In genomic region chr6:33082702-33083101, GRCh38 we compare ENCODE assay signal across 8 cellular contexts. TPM values are rescaled to one million over a fixed set of nuclear protein-coding genes. Genes with fewer than 3 reads are reported as not detected.
DNase-seq lines count a peak whose midpoint lies in the region; ATAC-seq and TF ChIP-seq lines count a peak whose summit lies in the region.

No MANE protein-coding gene starts in this region.

- POLR2A ChIA-PET in HCT116 (lab: Charles Lee), result no interaction called here

- H3K9ac ChIP-seq in BLaER1 treated with 17β-estradiol and CSF1 and Interleukin-3, amounts not matched to agents 10 nM and 100 nM, result no peak overlapping the region
- H3K9ac ChIP-seq in HCT116 (ENCODE audit: low read length), result no peak overlapping the region

- no peak overlapping the region for H2AFZ ChIP-seq in HCT116 (ENCODE audit: low read depth, low read length, poor library complexity, severe bottlenecking)

- TF ChIP-seq RAD21 in HCT116 (IDR thresholded peaks at IDR 0.05; ENCODE audit: low read depth), result peak; percentile 55

- peak; percentile 38 to 68 (median 65); a peak in 5 of 6 replicates for TF ChIP-seq CTCF in HCT116 (IDR thresholded peaks at IDR 0.05 in 2 of 3, conservative IDR thresholded peaks at IDR 0.05 in 1 of 3; ENCODE audit: borderline replicate concordance in 1 of 3, insufficient read depth in 1 of 3, low read depth in 2 of 3, low read length in 2 of 3)
- TF ChIP-seq CTCF in cardiac muscle cell (IDR thresholded peaks at IDR 0.05; ENCODE audit: low read depth, low read length), result peak; percentile 68

- peaks cover 46 to 69% (median 58%) of the 10 kb centered on the region in 10 experiments for H3K4me1 ChIP-seq in BLaER1 treated with 17β-estradiol and CSF1 and Interleukin-3, amounts not matched to agents 10 nM and 100 nM
- no peaks in the 10 kb centered on the region for H3K4me1 ChIP-seq in HCT116 (ENCODE audit: control insufficient read depth in 1 of 2, insufficient read depth in 2 of 2, low read length in 2 of 2)
- H3K4me1 ChIP-seq in cardiac muscle cell (ENCODE audit: low read depth), result no peaks in the 10 kb centered on the region

- ATAC-seq in HCT116 (peak; percentile 89), HG02885 (IDR thresholded peaks at IDR 0.05; ENCODE audit: poor library complexity, unreplicated experiment) (no peak)

- peak; percentile 24 for DNase-seq in HCT116 (ENCODE audit: low read depth, low spot score)
- DNase-seq in UCSD-AML1 (lab: John Stamatoyannopoulos, UW; ENCODE audit: unreplicated experiment), result peak; percentile 61
- peak; percentile 49 to 71 for DNase-seq in cardiac muscle cell (ENCODE audit: low read depth in 1 of 2, low spot score in 1 of 2)
- peak; percentile 31 for DNase-seq in stromal cell of bone marrow (ENCODE audit: low read depth)
- no peak for DNase-seq in NCI-H526 treated with DMSO at 0.1 percent for 48 hours (lab: John Stamatoyannopoulos, UW)
- DNase-seq in NCI-H345 (lab: John Stamatoyannopoulos, UW), result no peak

- no peak overlapping the region for H3K27ac ChIP-seq in BLaER1 treated with 17β-estradiol and CSF1 and Interleukin-3, amounts not matched to agents 10 nM and 100 nM
- H3K27ac ChIP-seq in HCT116 (ENCODE audit: low read depth, low read length) (no peak overlapping the region), cardiac muscle cell (no peak overlapping the region)

- H3K79me2 ChIP-seq in HCT116 (ENCODE audit: insufficient read depth, low read length), result no peaks in the 10 kb centered on the region

- H4K20me1 ChIP-seq in BLaER1 treated with 17β-estradiol and CSF1 and Interleukin-3, amounts not matched to agents 10 nM and 100 nM, result peaks cover 0 to 32% (median 0%) of the 10 kb centered on the region in 11 experiments; a peak in 7 of 22 replicates
- no peaks in the 10 kb centered on the region for H4K20me1 ChIP-seq in HCT116 (ENCODE audit: insufficient read depth)

- peak overlapping the region; percentile 73 to 95 (median 94); a peak in 10 of 22 replicates for H3K4me2 ChIP-seq in BLaER1 treated with 17β-estradiol and CSF1 and Interleukin-3, amounts not matched to agents 10 nM and 100 nM
- H3K4me2 ChIP-seq in HCT116 (ENCODE audit: low read length), result no peak overlapping the region

- no peak overlapping the region for H3K4me3 ChIP-seq in BLaER1 treated with 17β-estradiol and CSF1 and Interleukin-3, amounts not matched to agents 10 nM and 100 nM
- H3K4me3 ChIP-seq in HCT116 (replicated peaks in 1 of 2; ENCODE audit: low read depth in 1 of 2, low read length in 2 of 2) (no peak overlapping the region), cardiac muscle cell (no peak overlapping the region)

- no peaks in the 10 kb centered on the region for H3K9me2 ChIP-seq in HCT116 (ENCODE audit: insufficient read depth)

- BruUV-seq in HCT116 (replicated peaks; lab: Mats Ljungman, UMichigan), result no TSS peak

- CTCF ChIA-PET in HCT116 (lab: Charles Lee), result interaction anchor here (1.0 kb wide), 1 partner anchor 69 kb away, joined by 4 read pairs; no protein-coding TSS in a partner anchor

- H3K36me3 ChIP-seq in BLaER1 treated with 17β-estradiol and CSF1 and Interleukin-3, amounts not matched to agents 10 nM and 100 nM, result peaks cover 43 to 57% (median 47%) of the 10 kb centered on the region in 11 experiments
- H3K36me3 ChIP-seq in HCT116 (ENCODE audit: control insufficient read depth in 1 of 2, insufficient read depth in 2 of 2, low read length in 2 of 2), result no peaks in the 10 kb centered on the region
- H3K36me3 ChIP-seq in cardiac muscle cell, result no peaks in the 10 kb centered on the region

- H3K9me3 ChIP-seq in BLaER1 treated with 17β-estradiol and CSF1 and Interleukin-3, amounts not matched to agents 10 nM and 100 nM (replicated peaks in 1 of 11), result no peaks in the 10 kb centered on the region
- no peaks in the 10 kb centered on the region for H3K9me3 ChIP-seq in HCT116 (ENCODE audit: control insufficient read depth in 1 of 2, insufficient read depth in 1 of 2, low read depth in 1 of 2, low read length in 2 of 2)
- no peaks in the 10 kb centered on the region for H3K9me3 ChIP-seq in cardiac muscle cell (ENCODE audit: low read depth)

- intact Hi-C loops in HCT116 (cut with micrococcal nuclease), result loop anchor here (1.0 kb wide), 1 partner anchor 67 kb away; no protein-coding TSS in a partner anchor

- RAD21 ChIA-PET in HCT116 (lab: Charles Lee; ENCODE audit: low non-redundant PET in 1 of 2, low total read pairs in 2 of 2, uncharacterized antibody in 2 of 2, unreplicated experiment in 2 of 2), result no interaction called here

- no peaks in the 10 kb centered on the region for H3K27me3 ChIP-seq in BLaER1 treated with 17β-estradiol and CSF1 and Interleukin-3, amounts not matched to agents 10 nM and 100 nM
- H3K27me3 ChIP-seq in HCT116 (ENCODE audit: insufficient read depth, low read length), result no peaks in the 10 kb centered on the region; the same call in 1 of the 2 replicates
- H3K27me3 ChIP-seq in cardiac muscle cell, result no peaks in the 10 kb centered on the region

- no peak for TF ChIP-seq POLR2A in HCT116 (IDR thresholded peaks at IDR 0.05; ENCODE audit: borderline replicate concordance, extremely low read depth, insufficient read depth, insufficient read length)

TF ChIP-seq in HCT116, 20 proteins besides CTCF, POLR2A, EP300 and RAD21:
- TF ChIP-seq TCF7L2 (IDR thresholded peaks at IDR 0.05; ENCODE audit: borderline replicate concordance, extremely low read depth, insufficient read depth, insufficient read length) (no peak), ZFX (IDR thresholded peaks at IDR 0.05) (no peak), SIN3A (IDR thresholded peaks at IDR 0.05; ENCODE audit: low read depth) (no peak), MAX (IDR thresholded peaks at IDR 0.05) (no peak), SRF (IDR thresholded peaks at IDR 0.05; ENCODE audit: low read depth) (no peak), EGR1 (IDR thresholded peaks at IDR 0.05; ENCODE audit: low read depth) (no peak), ZBTB33 (IDR thresholded peaks at IDR 0.05; ENCODE audit: extremely low read depth, insufficient replicate concordance, low read length) (no peak), SP1 (IDR thresholded peaks at IDR 0.05; ENCODE audit: low read depth) (no peak), REST (IDR thresholded peaks at IDR 0.05; ENCODE audit: low read depth) (no peak), ATF3 (IDR thresholded peaks at IDR 0.05) (no peak), CBX3 (IDR thresholded peaks at IDR 0.05; ENCODE audit: low read depth) (no peak), YY1 (IDR thresholded peaks at IDR 0.05; ENCODE audit: extremely low read depth, insufficient replicate concordance, low read depth, low read length) (no peak), EZH2 (IDR thresholded peaks at IDR 0.05) (no peak), ZNF274 (IDR thresholded peaks at IDR 0.05; ENCODE audit: low read depth, low read length) (no peak), FOSL1 (IDR thresholded peaks at IDR 0.05; ENCODE audit: low read depth) (no peak)
TF ChIP-seq in HCT116: peak in this region for 0.

RNA-seq across cellular contexts. Expression of gene HLA-DPB1, which starts 6.9 kb away (rescaled TPM):
- total RNA-seq in HCT116 (2021; ENCODE audit: unreplicated experiment), result 1.5 TPM
- 0.80 and 1.0 TPM in 2 replicates for polyA plus RNA-seq in HCT116 (2012)
- 14.3 and 26.1 TPM in 2 replicates for total RNA-seq in cardiac muscle cell
- polyA plus RNA-seq in cardiac muscle cell, result 8.6 and 11.1 TPM in 2 replicates

RNA-seq across cellular contexts. Expression of gene HLA-DPA1, which starts 9.3 kb away (rescaled TPM):
- total RNA-seq in HCT116 (2021; ENCODE audit: unreplicated experiment), result 0.89 TPM
- 1.1 and 1.6 TPM in 2 replicates for polyA plus RNA-seq in HCT116 (2012)
- 0.21 and 1.1 TPM in 2 replicates for total RNA-seq in cardiac muscle cell
- polyA plus RNA-seq in cardiac muscle cell, result 1.2 and 1.9 TPM in 2 replicates

Comparison
In these comparisons a context has a peak if more than half of its experiments do, and no peak if none do; other contexts are left out.
1. DNase-seq: peak in HCT116 (single experiment), UCSD-AML1 (single experiment), cardiac muscle cell (2 of 2) and stromal cell of bone marrow (single experiment); none in NCI-H526 treated with DMSO at 0.1 percent for 48 hours (single experiment) and NCI-H345 (single experiment).